8 cellular contexts compared by ENCODE assay signal in genomic region chr9:95724253-95724991, GRCh38.
DNase-seq lines count a peak whose midpoint lies in the region; ATAC-seq and TF ChIP-seq lines count a peak whose summit lies in the region.

No MANE protein-coding gene starts in this region.

- no peaks in the 10 kb centered on the region for H3K79me2 ChIP-seq in osteoblast (ENCODE audit: insufficient read depth, low read length)

- no peak overlapping the region for H3K27ac ChIP-seq in osteoblast (ENCODE audit: low read depth, low read length)

- H3K36me3 ChIP-seq in osteoblast (ENCODE audit: insufficient read depth, low read length) = no peaks in the 10 kb centered on the region

- TF ChIP-seq CTCF in GM12864 (IDR thresholded peaks at IDR 0.05; ENCODE audit: low read depth, low read length, missing control alignments) = no peak
- no peak for TF ChIP-seq CTCF in osteoblast (IDR thresholded peaks at IDR 0.05; ENCODE audit: extremely low read depth, low read depth, low read length)

- H3K4me3 ChIP-seq in GM12864 (ENCODE audit: low read depth, low read length) = no peak overlapping the region
- H3K4me3 ChIP-seq in osteoblast (ENCODE audit: insufficient read depth, low read length) = no peak overlapping the region

- no peaks in the 10 kb centered on the region for H3K4me1 ChIP-seq in osteoblast (ENCODE audit: insufficient read depth, low read length)

- DNase-seq in GM12864 (ENCODE audit: low read depth) = peak; percentile 63
- peak; percentile 58 to 63 for DNase-seq in NOMO-1 (lab: John Stamatoyannopoulos, UW; ENCODE audit: unreplicated experiment in 2 of 2)
- DNase-seq in activated gamma-delta T cell treated with anti-CD3 and anti-CD28 coated beads, Interleukin-2, amount 50 U/mL, for 16 hours (ENCODE audit: low read depth) = peak; percentile 43
- peak; percentile 21 to 24 for DNase-seq in stimulated activated CD8-positive, alpha-beta memory T cell treated with anti-CD3 and anti-CD28 coated beads, Interleukin-2, amount 100 ng/mL, for 1 hour (ENCODE audit: low read depth in 2 of 2)
- no peak for DNase-seq in osteoblast (ENCODE audit: insufficient read length, low spot score, missing footprints)
- no peak for DNase-seq in dermis blood vessel endothelial cell
- DNase-seq in ACHN = no peak

- no peaks in the 10 kb centered on the region for H3K9me3 ChIP-seq in osteoblast (ENCODE audit: low read depth, low read length)

- H3K4me2 ChIP-seq in osteoblast (ENCODE audit: insufficient read depth, low read length) = no peak overlapping the region

- H4K20me1 ChIP-seq in osteoblast (ENCODE audit: insufficient read depth, low read length) = no peaks in the 10 kb centered on the region

- no peak overlapping the region for H2AFZ ChIP-seq in osteoblast (ENCODE audit: low read length)

- ATAC-seq in HG02588 (IDR thresholded peaks at IDR 0.05; ENCODE audit: unreplicated experiment) = peak; percentile 89

- in situ Hi-C loops in ACHN (cut with HindIII; ENCODE audit: low pct_ligation_motif_present, low pct_unique_long_range_greater_than_20kb, low sequenced_read_pairs) = no loop called here

- peaks cover 18% of the 10 kb centered on the region for H3K27me3 ChIP-seq in osteoblast (ENCODE audit: insufficient read depth, low read length)

Comparison
In these comparisons a context has a peak if more than half of its experiments do, and no peak if none do; other contexts are left out.
1. DNase-seq: peak in GM12864 (single experiment), NOMO-1 (2 of 2), activated gamma-delta T cell treated with anti-CD3 and anti-CD28 coated beads, Interleukin-2, amount 50 U/mL, for 16 hours (single experiment) and stimulated activated CD8-positive, alpha-beta memory T cell treated with anti-CD3 and anti-CD28 coated beads, Interleukin-2, amount 100 ng/mL, for 1 hour (2 of 2); none in osteoblast (single experiment), dermis blood vessel endothelial cell (single experiment) and ACHN (single experiment).